Comparison of ENCODE assay signal across 12 cellular contexts in genomic region chr22:44531487-44531886, GRCh38.
"Had no signal": no experiment of that assay in that cellular context is flagged by ENCODE, and none has a peak within 500 bp of the region (broad histone marks: within the 10 kb centered on the region; RNA-seq: fewer than 3 reads in every experiment).

No MANE protein-coding gene starts in this region.

- H3K4me3 Mint-ChIP-seq: mesothelial cell of epicardium had no signal

- H3K36me3 ChIP-seq: lower lobe of right lung, stomach, upper lobe of right lung had no signal

- H3K36me3 Mint-ChIP-seq: mesothelial cell of epicardium had no signal

- DNase-seq: activated CD4-positive, alpha-beta T cell treated with anti-CD3 and anti-CD28 coated beads, Interleukin-2, amount 50 U/mL, for 1 hour; activated CD8-positive, alpha-beta memory T cell treated with anti-CD3 and anti-CD28 coated beads for 24 hours; activated naive CD4-positive, alpha-beta T cell; kidney glomerular epithelial cell; lower lobe of right lung; stimulated activated CD4-positive, alpha-beta T cell treated with anti-CD3 and anti-CD28 coated beads, Interleukin-12 subunit alpha, Interleukin-12 subunit beta, amount 100 ng/mL, for 4 hours; stimulated activated CD4-positive, alpha-beta T cell treated with anti-CD3 and anti-CD28 coated beads, Interleukin-2, amount 100 ng/mL, for 24 hours; stomach; testis had no signal

- H3K27ac Mint-ChIP-seq: mesothelial cell of epicardium had no signal

- H3K4me1 ChIP-seq: lower lobe of right lung, stomach, upper lobe of right lung had no signal

- H3K27ac ChIP-seq: lower lobe of right lung, stomach, testis, upper lobe of right lung had no signal

- H3K27me3 ChIP-seq: testis had no signal

- H3K4me1 Mint-ChIP-seq: mesothelial cell of epicardium had no signal

- H3K9me3 ChIP-seq: lower lobe of right lung, stomach, testis, upper lobe of right lung had no signal

- H3K9me3 Mint-ChIP-seq: mesothelial cell of epicardium had no signal

- H3K4me3 ChIP-seq: lower lobe of right lung, stomach, testis, upper lobe of right lung had no signal

- ATAC-seq: esophagus mucosa, lower lobe of right lung, upper lobe of right lung had no signal
